In genomic region chr5:78215565-78215964, GRCh38 we compare ENCODE assay signal across 22 cellular contexts.
"Had no signal": no experiment of that assay in that cellular context is flagged by ENCODE, and none has a peak within 500 bp of the region (broad histone marks: within the 10 kb centered on the region; RNA-seq: fewer than 3 reads in every experiment).

No MANE protein-coding gene starts in this region.

- H3K9me3 ChIP-seq: SK-N-SH had no signal

- ATAC-seq: HepG2 had no signal

- DNase-seq: IMR-90, Karpas-422, KG1, MM.1S, NCI-H1092 treated with DMSO at 0.1 percent for 48 hours, NCI-H1436, NCI-H187, NCI-H2029, NCI-H2081 treated with DMSO at 0.1 percent for 48 hours, NCI-H2171, NCI-H226, NCI-H446, NCI-H510A, NCI-H524 treated with DMSO at 0.1 percent for 48 hours, NCI-H69, NCI-H774, Right ventricle myocardium superior, RPMI8226, SIG-M5, SK-N-SH, SW 1271 had no signal
